In genomic region chr14:65103150-65103760, GRCh38 we compare ENCODE assay signal across 8 cellular contexts. TPM values are rescaled to one million over a fixed set of nuclear protein-coding genes. Genes with fewer than 3 reads are reported as not detected.
DNase-seq lines count a peak whose midpoint lies in the region; ATAC-seq lines count a peak whose summit lies in the region.

No MANE protein-coding gene starts in this region.

- no peak overlapping the region for H3K9ac ChIP-seq in rectal smooth muscle tissue (ENCODE audit: low read length)

- H3K36me3 Mint-ChIP-seq in T-helper 17 cell (ENCODE audit: low read depth): peaks cover 9% of the 10 kb centered on the region

- no peaks in the 10 kb centered on the region for H3K27me3 ChIP-seq in rectal smooth muscle tissue (ENCODE audit: control insufficient read depth, insufficient read depth, low read length)

- H3K9me3 ChIP-seq in T-helper 17 cell (ENCODE audit: control insufficient read depth, low read length, poor library complexity, severe bottlenecking): no peaks in the 10 kb centered on the region

- H3K4me1 ChIP-seq in rectal smooth muscle tissue (ENCODE audit: control insufficient read depth, insufficient read depth, low read length): peaks cover 14% of the 10 kb centered on the region

- H3K4me3 ChIP-seq in rectal smooth muscle tissue (ENCODE audit: low read length): peak overlapping the region; percentile 82

- ATAC-seq in T-helper 17 cell: no peak
- no peak for ATAC-seq in GM18861 (IDR thresholded peaks at IDR 0.05; ENCODE audit: unreplicated experiment)

- H3K27ac Mint-ChIP-seq in T-helper 17 cell: peak overlapping the region; percentile 74

- H3K27ac ChIP-seq in rectal smooth muscle tissue (ENCODE audit: low read depth, low read length): no peak overlapping the region

- DNase-seq in NCI-H1417 (lab: John Stamatoyannopoulos, UW): peak; percentile 15 to 62 (median 47)
- no peak for DNase-seq in NCI-H1417 treated with DMSO at 0.1 percent for 48 hours (lab: John Stamatoyannopoulos, UW)
- DNase-seq in KG1 (lab: John Stamatoyannopoulos, UW): peak; percentile 10
- DNase-seq in T-helper 17 cell: no peak
- DNase-seq in fibroblast of peridontal ligament (ENCODE audit: extremely low read depth): peak; percentile 27
- DNase-seq in medulla oblongata (ENCODE audit: extremely low spot score): no peak

- H3K4me3 Mint-ChIP-seq in T-helper 17 cell: peak overlapping the region; percentile 88

- H3K27me3 Mint-ChIP-seq in T-helper 17 cell: peaks cover 6% of the 10 kb centered on the region

- H3K36me3 ChIP-seq in rectal smooth muscle tissue (ENCODE audit: control insufficient read depth, insufficient read depth, low read length): peaks cover 3% of the 10 kb centered on the region

- H3K4me1 Mint-ChIP-seq in T-helper 17 cell: peaks cover 27% of the 10 kb centered on the region

RNA-seq across cellular contexts. Expression of gene MAX, which starts 0.9 kb away (rescaled TPM):
- 100 to 1,000 TPM; 167 to 312 TPM for total RNA-seq in T-helper 17 cell

Comparison
In these comparisons a context has a peak if more than half of its experiments do, and no peak if none do; other contexts are left out.
1. DNase-seq: peak in NCI-H1417 (3 of 3), KG1 (single experiment) and fibroblast of peridontal ligament (single experiment); none in NCI-H1417 treated with DMSO at 0.1 percent for 48 hours (single experiment), T-helper 17 cell (0 of 3) and medulla oblongata (single experiment).